Comparison of ENCODE assay signal across 1 cellular context in the genomic region with DNA sequence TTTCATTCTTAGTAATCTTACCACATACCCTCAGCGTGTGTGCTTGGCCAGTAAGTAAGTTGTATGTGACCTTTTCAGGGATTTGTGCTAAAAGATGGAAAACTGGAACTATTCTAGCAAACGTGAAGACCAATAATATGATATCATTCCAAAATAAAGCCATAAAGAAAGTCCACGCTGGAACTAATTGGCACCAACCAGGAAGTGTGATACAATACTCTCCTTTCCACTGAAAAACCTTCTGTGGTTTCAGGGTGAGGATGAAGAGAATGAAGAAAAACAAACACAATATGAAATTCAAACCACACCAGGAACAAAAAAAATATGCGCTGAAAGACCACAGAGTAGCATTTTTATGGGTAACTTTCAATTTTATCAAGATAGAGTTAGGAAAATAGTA.
TF ChIP-seq lines count a peak whose summit lies in the region.

No MANE protein-coding gene starts in this region.

TF ChIP-seq in endothelial cell of umbilical vein, 7 proteins besides CTCF, POLR2A, EP300 and RAD21 (continued from another document):
- TF ChIP-seq GATA2 (IDR thresholded peaks at IDR 0.05; ENCODE audit: insufficient read depth, insufficient read length, low read depth, low read length) = peak; percentile 12
- TF ChIP-seq, protein P1, sequence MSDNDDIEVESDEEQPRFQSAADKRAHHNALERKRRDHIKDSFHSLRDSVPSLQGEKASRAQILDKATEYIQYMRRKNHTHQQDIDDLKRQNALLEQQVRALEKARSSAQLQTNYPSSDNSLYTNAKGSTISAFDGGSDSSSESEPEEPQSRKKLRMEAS (IDR thresholded peaks at IDR 0.05; ENCODE audit: insufficient read depth, insufficient read length) = no peak
- no peak for TF ChIP-seq MYC (IDR thresholded peaks at IDR 0.05; ENCODE audit: low read depth, low read length)
- no peak for TF ChIP-seq POLR2AphosphoS5 (IDR thresholded peaks at IDR 0.05; ENCODE audit: insufficient read depth, low read depth, low read length)
